Comparison of ENCODE assay signal across 11 cellular contexts in the genomic region with DNA sequence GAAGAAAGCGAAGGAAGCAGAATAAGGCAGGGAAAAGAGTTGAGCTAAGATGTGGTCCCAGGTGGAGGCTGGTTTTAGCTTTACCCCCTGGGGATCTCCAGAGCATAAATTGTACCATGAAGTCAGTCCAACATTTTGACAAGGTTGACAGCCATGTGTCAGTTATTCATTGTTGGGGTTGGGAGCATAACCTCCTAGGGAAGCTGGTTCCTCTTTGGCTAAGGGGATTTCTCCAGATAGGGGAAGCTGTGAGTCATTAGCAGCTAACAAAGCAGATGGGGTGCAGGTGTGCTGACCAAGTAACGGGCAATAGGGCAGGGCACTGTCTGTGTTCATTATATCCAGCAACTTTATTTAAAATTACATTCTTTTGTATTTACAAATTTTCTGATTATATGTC.
DNase-seq lines count a peak whose midpoint lies in the region; ATAC-seq and TF ChIP-seq lines count a peak whose summit lies in the region.
"Had no signal": no experiment of that assay in that cellular context is flagged by ENCODE, and none has a peak within 500 bp of the region (broad histone marks: within the 10 kb centered on the region; RNA-seq: fewer than 3 reads in every experiment).

No MANE protein-coding gene starts in this region.

- no peak overlapping the region for H3K27ac ChIP-seq in OCI-LY3 (ENCODE audit: low read length)
- no peak overlapping the region for H3K27ac ChIP-seq in left lung
- H3K27ac ChIP-seq in substantia nigra (ENCODE audit: low read depth, low read length, poor library complexity, severe bottlenecking), result no peak overlapping the region
- no peak overlapping the region for H3K27ac ChIP-seq in left ventricle myocardium inferior (replicated peaks)
- H3K27ac ChIP-seq: adrenal gland had no signal

- H3K4me3 ChIP-seq in OCI-LY3 (ENCODE audit: low read length), result no peak overlapping the region
- H3K4me3 ChIP-seq in left lung, result no peak overlapping the region
- H3K4me3 ChIP-seq in left ventricle myocardium inferior, result no peak overlapping the region
- H3K4me3 ChIP-seq: adrenal gland had no signal

- ATAC-seq in GM18868 (IDR thresholded peaks at IDR 0.05; ENCODE audit: unreplicated experiment) (peak; percentile 87), HG02759 (IDR thresholded peaks at IDR 0.05; ENCODE audit: unreplicated experiment) (peak; percentile 90), left lung (peak; percentile 41)

- H3K27me3 ChIP-seq in OCI-LY3 (ENCODE audit: low read depth, low read length), result no peaks in the 10 kb centered on the region
- no peaks in the 10 kb centered on the region for H3K27me3 ChIP-seq in left lung
- no peaks in the 10 kb centered on the region for H3K27me3 ChIP-seq in left ventricle myocardium inferior (ENCODE audit: low read depth)
- H3K27me3 ChIP-seq: adrenal gland had no signal

- peak overlapping the region; percentile 45 for H3K4me2 ChIP-seq in OCI-LY3 (ENCODE audit: low read length)

- H3K9me3 ChIP-seq in OCI-LY3 (ENCODE audit: insufficient read depth, low read length), result no peaks in the 10 kb centered on the region
- H3K9me3 ChIP-seq in left lung, result peaks cover 0 to 3% of the 10 kb centered on the region in 2 donors
- peaks cover 10% of the 10 kb centered on the region for H3K9me3 ChIP-seq in left ventricle myocardium inferior (replicated peaks)
- H3K9me3 ChIP-seq: adrenal gland had no signal

- intact Hi-C loops in left lung (cut with DNase I) (no loop called here), left ventricle myocardium inferior (cut with micrococcal nuclease) (no loop called here)

- H3K4me1 ChIP-seq in OCI-LY3 (ENCODE audit: low read length) (peaks cover 12% of the 10 kb centered on the region), left lung (no peaks in the 10 kb centered on the region), left ventricle myocardium inferior (no peaks in the 10 kb centered on the region)

- no peaks in the 10 kb centered on the region for H3K79me2 ChIP-seq in OCI-LY3 (ENCODE audit: low read length)

- DNase-seq in left lung, result no peak
- no peak for DNase-seq in SHP77 treated with DMSO at 0.1 percent for 48 hours (lab: John Stamatoyannopoulos, UW)
- DNase-seq in substantia nigra (lab: John Stamatoyannopoulos, UW), result no peak
- DNase-seq in left ventricle myocardium inferior, result no peak
- DNase-seq: adrenal gland, immature natural killer cell, NCI-H187 treated with DMSO at 0.1 percent for 48 hours, Right ventricle myocardium superior had no signal

- H3K36me3 ChIP-seq in OCI-LY3 (replicated peaks; ENCODE audit: low read depth, low read length), result no peaks in the 10 kb centered on the region
- H3K36me3 ChIP-seq in left lung, result no peaks in the 10 kb centered on the region
- H3K36me3 ChIP-seq in left ventricle myocardium inferior, result no peaks in the 10 kb centered on the region
- H3K36me3 ChIP-seq: adrenal gland had no signal

- no peak overlapping the region for H3K9ac ChIP-seq in OCI-LY3 (ENCODE audit: low read length)

- no peaks in the 10 kb centered on the region for H4K20me1 ChIP-seq in OCI-LY3 (ENCODE audit: insufficient read depth, low read length)

- H2AFZ ChIP-seq in OCI-LY3 (ENCODE audit: low read depth, low read length), result 0 out of 2 replicates have a peak overlapping the region, but pooled peaks have one; percentile 11

- no peak for TF ChIP-seq CTCF in OCI-LY3 (IDR thresholded peaks at IDR 0.05; ENCODE audit: low read depth, low read length)
- no peak for TF ChIP-seq CTCF in left lung (IDR thresholded peaks at IDR 0.05)
- no peak for TF ChIP-seq CTCF in left ventricle myocardium inferior (IDR thresholded peaks at IDR 0.05; ENCODE audit: borderline replicate concordance)
